In the genomic region with DNA sequence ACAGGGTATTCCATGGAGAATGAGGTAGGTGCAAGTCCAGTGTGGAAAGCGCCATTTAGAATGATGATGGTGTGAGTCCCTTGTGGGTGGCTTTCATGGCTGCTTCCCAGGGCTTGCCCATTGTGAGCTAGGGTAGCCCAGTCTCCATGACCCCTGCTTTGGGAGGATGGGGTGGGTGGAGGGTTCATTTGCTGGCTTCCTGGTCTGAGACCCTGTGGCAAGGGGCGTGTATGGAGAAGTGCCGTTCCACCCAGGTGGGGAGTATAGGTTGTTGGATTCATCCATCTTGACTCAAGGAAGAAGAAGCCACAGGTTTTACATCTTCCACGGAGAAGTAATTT, we compare ENCODE assay signal across 10 cellular contexts. TPM values are rescaled to one million over a fixed set of nuclear protein-coding genes. Genes with fewer than 3 reads are reported as not detected.
A peak's percentile ranks its signal among the peaks of the same experiment; 100 is the strongest.
DNase-seq lines count a peak whose midpoint lies in the region; ATAC-seq and TF ChIP-seq lines count a peak whose summit lies in the region.
"Had no signal": no experiment of that assay in that cellular context is flagged by ENCODE, and none has a peak within 500 bp of the region (broad histone marks: within the 10 kb centered on the region; RNA-seq: fewer than 3 reads in every experiment).

No MANE protein-coding gene starts in this region.

- no peaks in the 10 kb centered on the region for H3K27me3 ChIP-seq in CD8-positive, alpha-beta T cell (ENCODE audit: insufficient read depth, low read length)

- peak overlapping the region; percentile 91 for H3K27ac Mint-ChIP-seq in CD8-positive, alpha-beta T cell
- peak overlapping the region; percentile 95 for H3K27ac Mint-ChIP-seq in T-helper 17 cell
- H3K27ac Mint-ChIP-seq in memory B cell, result peak overlapping the region; percentile 86
- H3K27ac Mint-ChIP-seq: nephron had no signal

- no peaks in the 10 kb centered on the region for H3K27me3 Mint-ChIP-seq in CD8-positive, alpha-beta T cell (ENCODE audit: low read depth)
- H3K27me3 Mint-ChIP-seq in T-helper 17 cell, result no peaks in the 10 kb centered on the region
- no peaks in the 10 kb centered on the region for H3K27me3 Mint-ChIP-seq in memory B cell

- H3K4me3 ChIP-seq in CD8-positive, alpha-beta T cell (ENCODE audit: low read depth, low read length), result peak overlapping the region; percentile 74

- H3K27ac ChIP-seq in CD8-positive, alpha-beta T cell (ENCODE audit: low read depth, low read length), result peak overlapping the region; percentile 73

- H3K4me3 Mint-ChIP-seq in CD8-positive, alpha-beta T cell, result peak overlapping the region; percentile 87
- H3K4me3 Mint-ChIP-seq in T-helper 17 cell, result peak overlapping the region; percentile 94
- H3K4me3 Mint-ChIP-seq in memory B cell, result peak overlapping the region; percentile 89
- H3K4me3 Mint-ChIP-seq: nephron had no signal

- H3K9me3 Mint-ChIP-seq in CD8-positive, alpha-beta T cell, result no peaks in the 10 kb centered on the region
- peaks cover 2% of the 10 kb centered on the region for H3K9me3 Mint-ChIP-seq in memory B cell

- DNase-seq in CD8-positive, alpha-beta T cell, result peak in 1 of 7 experiments; percentile 60
- DNase-seq in T-helper 17 cell (no peak), memory B cell (ENCODE audit: low spot score in 2 of 2) (peak in 1 of 2 donors; percentile 17), NAMALWA (ENCODE audit: low spot score) (no peak), DMS 273 treated with DMSO at 0.1 percent for 48 hours (lab: John Stamatoyannopoulos, UW) (no peak)
- DNase-seq: erythroblast had no signal

- no peaks in the 10 kb centered on the region for H3K36me3 ChIP-seq in CD8-positive, alpha-beta T cell (ENCODE audit: insufficient read depth, low read length)

- H3K4me1 ChIP-seq in CD8-positive, alpha-beta T cell (ENCODE audit: insufficient read depth, low read length), result peaks cover 48% of the 10 kb centered on the region

- POLR2A ChIA-PET in CD8-positive, alpha-beta T cell (lab: Charles Lee), result interaction anchor here (0.9 to 5.0 kb wide), 17 partner anchors 9 to 445 kb away, joined by 3 to 111 read pairs (median 6); a partner anchor contains a TSS

- H3K9me3 ChIP-seq in CD8-positive, alpha-beta T cell (ENCODE audit: low read length), result no peaks in the 10 kb centered on the region
- H3K9me3 ChIP-seq in T-helper 17 cell (ENCODE audit: control insufficient read depth, low read length, poor library complexity, severe bottlenecking), result no peaks in the 10 kb centered on the region

- peaks cover 69% of the 10 kb centered on the region for H3K4me1 Mint-ChIP-seq in CD8-positive, alpha-beta T cell (ENCODE audit: low read depth)
- H3K4me1 Mint-ChIP-seq in T-helper 17 cell (peaks cover 47% of the 10 kb centered on the region), memory B cell (peaks cover 37% of the 10 kb centered on the region)
- H3K4me1 Mint-ChIP-seq: nephron had no signal

- intact Hi-C loops in CD8-positive, alpha-beta T cell (cut with DNase I, micrococcal nuclease), result loop anchor here (1.0 to 5.0 kb wide), 10 partner anchors 15 to 567 kb away; a partner anchor contains a TSS

- peaks cover 41% of the 10 kb centered on the region for H3K36me3 Mint-ChIP-seq in CD8-positive, alpha-beta T cell
- H3K36me3 Mint-ChIP-seq in T-helper 17 cell (ENCODE audit: low read depth), result peaks cover 3% of the 10 kb centered on the region
- peaks cover 18% of the 10 kb centered on the region for H3K36me3 Mint-ChIP-seq in memory B cell

- TF ChIP-seq CTCF in CD8-positive, alpha-beta T cell (IDR thresholded peaks at IDR 0.05), result no peak

- peak; percentile 24 for ATAC-seq in CD8-positive, alpha-beta T cell
- peak; percentile 4 for ATAC-seq in GM21737 (IDR thresholded peaks at IDR 0.05; ENCODE audit: unreplicated experiment)
- peak; percentile 13 for ATAC-seq in T-helper 17 cell
- ATAC-seq in memory B cell (ENCODE audit: low read depth), result peak; percentile 4
- ATAC-seq in GM21360 (IDR thresholded peaks at IDR 0.05; ENCODE audit: unreplicated experiment), result no peak
- no peak for ATAC-seq in HG03432 (IDR thresholded peaks at IDR 0.05; ENCODE audit: unreplicated experiment)

- CTCF ChIA-PET in CD8-positive, alpha-beta T cell (lab: Charles Lee), result interaction anchor here (0.9 to 4.6 kb wide), 15 partner anchors 8 to 108 kb away, joined by 3 to 55 read pairs (median 4); a partner anchor contains a TSS

RNA-seq across cellular contexts. Expression of a gene that starts 27.7 kb away (rescaled TPM):
- total RNA-seq in CD8-positive, alpha-beta T cell, result 10 to 100 TPM; 42.8 to 44.6 TPM
- total RNA-seq in T-helper 17 cell, result 10 to 100 TPM; 77.4 to 83.0 TPM

RNA-seq across cellular contexts. Expression of a gene that starts 48.9 kb away (rescaled TPM):
- total RNA-seq in CD8-positive, alpha-beta T cell, result 100 to 1,000 TPM; 142 to 143 TPM
- 100 to 1,000 TPM; 245 to 291 TPM for total RNA-seq in T-helper 17 cell

Comparison
In these comparisons a context has a peak if more than half of its experiments do, and no peak if none do; other contexts are left out.
1. ATAC-seq: peak in CD8-positive, alpha-beta T cell (single experiment), GM21737 (single experiment), T-helper 17 cell (single experiment) and memory B cell (single experiment); none in GM21360 (single experiment) and HG03432 (single experiment).
2. Peak in every context shown above with its lines, with median percentiles within 50 percentile points of each other: H3K27ac Mint-ChIP-seq and H3K4me3 Mint-ChIP-seq.